ENCODE assay signal across 17 cellular contexts in genomic region chr1:163022129-163022528, GRCh38. TPM values are rescaled to one million over a fixed set of nuclear protein-coding genes. Genes with fewer than 3 reads are reported as not detected.
A peak's percentile ranks its signal among the peaks of the same experiment; 100 is the strongest.
DNase-seq lines count a peak whose midpoint lies in the region; TF ChIP-seq lines count a peak whose summit lies in the region.
"Had no signal": no experiment of that assay in that cellular context is flagged by ENCODE, and none has a peak within 500 bp of the region (broad histone marks: within the 10 kb centered on the region; RNA-seq: fewer than 3 reads in every experiment).

No MANE protein-coding gene starts in this region.

- H3K9ac ChIP-seq in endodermal cell (ENCODE audit: extremely low read depth, low read length, poor library complexity, severe bottlenecking), result no peak overlapping the region
- H3K9ac ChIP-seq: BLaER1 had no signal

- H3K4me3 ChIP-seq in HEK293 (ENCODE audit: low read depth, low read length) (no peak overlapping the region), endodermal cell (ENCODE audit: low read length) (peak overlapping the region; percentile 27)
- H3K4me3 ChIP-seq: BLaER1 had no signal

- POLR2A ChIA-PET in HEK293 (lab: Yijun Ruan, JAX), result no interaction called here

- H3K27ac Mint-ChIP-seq in endodermal cell, result no peak overlapping the region
- H3K27ac Mint-ChIP-seq: CD14-positive monocyte; CD4-positive, alpha-beta memory T cell; CD4-positive, CD25-positive, alpha-beta regulatory T cell; CD8-positive, alpha-beta memory T cell had no signal

- no peak overlapping the region for H3K4me3 Mint-ChIP-seq in endodermal cell
- H3K4me3 Mint-ChIP-seq: CD14-positive monocyte; CD4-positive, CD25-positive, alpha-beta regulatory T cell; CD8-positive, alpha-beta memory T cell had no signal

- no peak for DNase-seq in endodermal cell
- no peak for DNase-seq in HuH-7.5 (ENCODE audit: low spot score)
- no peak for DNase-seq in posterior cingulate gyrus
- no peak for DNase-seq in NCI-H146 (lab: John Stamatoyannopoulos, UW)
- DNase-seq: 8988T; ACHN; BE2C; C1 segment of cervical spinal cord; CD4-positive, alpha-beta memory T cell; CD4-positive, CD25-positive, alpha-beta regulatory T cell; CD8-positive, alpha-beta memory T cell; COR-L47; DMS79 treated with DMSO at 0.1 percent for 48 hours; GF-D8 had no signal

- no peak for TF ChIP-seq CTCF in HEK293 (tag by site-specific recombination; IDR thresholded peaks at IDR 0.05)
- no peak for TF ChIP-seq CTCF in endodermal cell (conservative IDR thresholded peaks at IDR 0.05)

- intact Hi-C loops in posterior cingulate gyrus (cut with DNase I), result no loop called here

- H3K27ac ChIP-seq in HEK293 (ENCODE audit: extremely low read depth, low read depth, low read length) (no peak overlapping the region), endodermal cell (ENCODE audit: low read depth, low read length) (no peak overlapping the region)
- H3K27ac ChIP-seq: BLaER1 had no signal

- peaks cover 10% of the 10 kb centered on the region for H3K9me3 Mint-ChIP-seq in endodermal cell

- CTCF ChIA-PET in HEK293 (lab: Yijun Ruan, JAX), result no interaction called here

- peaks cover 4% of the 10 kb centered on the region for H3K27me3 Mint-ChIP-seq in endodermal cell (ENCODE audit: insufficient read depth)
- H3K27me3 Mint-ChIP-seq: CD4-positive, alpha-beta memory T cell had no signal

- no peaks in the 10 kb centered on the region for H3K9me3 ChIP-seq in HEK293 (ENCODE audit: control insufficient read depth, insufficient read depth, low read depth, low read length)
- H3K9me3 ChIP-seq in endodermal cell (ENCODE audit: control insufficient read depth, low read length), result peaks cover 26% of the 10 kb centered on the region

- no peaks in the 10 kb centered on the region for H3K36me3 ChIP-seq in HEK293 (ENCODE audit: control insufficient read depth in 2 of 2, insufficient read depth in 1 of 2, low read length in 2 of 2)
- H3K36me3 ChIP-seq in endodermal cell (ENCODE audit: control insufficient read depth, insufficient read depth, low read length), result no peaks in the 10 kb centered on the region
- H3K36me3 ChIP-seq: BE2C, BLaER1 had no signal

- H3K27me3 ChIP-seq in endodermal cell (ENCODE audit: control insufficient read depth, insufficient read depth, low read length, poor library complexity, severe bottlenecking), result no peaks in the 10 kb centered on the region
- H3K27me3 ChIP-seq: BE2C, BLaER1 had no signal

- H3K36me3 Mint-ChIP-seq in endodermal cell (ENCODE audit: low read depth), result no peaks in the 10 kb centered on the region
- H3K36me3 Mint-ChIP-seq: CD14-positive monocyte; CD4-positive, alpha-beta memory T cell; CD4-positive, CD25-positive, alpha-beta regulatory T cell had no signal

- H3K4me1 ChIP-seq in HEK293 (ENCODE audit: control insufficient read depth, insufficient read depth, low read length), result no peaks in the 10 kb centered on the region
- H3K4me1 ChIP-seq in endodermal cell (ENCODE audit: control insufficient read depth, insufficient read depth, low read length), result no peaks in the 10 kb centered on the region
- H3K4me1 ChIP-seq: BE2C, BLaER1 had no signal

- no peaks in the 10 kb centered on the region for H3K4me1 Mint-ChIP-seq in endodermal cell
- H3K4me1 Mint-ChIP-seq: CD14-positive monocyte; CD4-positive, alpha-beta memory T cell; CD4-positive, CD25-positive, alpha-beta regulatory T cell; CD8-positive, alpha-beta memory T cell had no signal

TF ChIP-seq in HEK293, 187 proteins besides CTCF, POLR2A, EP300 and RAD21:
- no peak for TF ChIP-seq ZNF660 (tag by site-specific recombination; IDR thresholded peaks at IDR 0.05)
- TF ChIP-seq SETDB1 (IDR thresholded peaks at IDR 0.05; ENCODE audit: insufficient read length, low read length), result peak; percentile 93

RNA-seq across cellular contexts. Expression of gene RGS4, which starts 47.0 kb away (rescaled TPM):
- total RNA-seq in endodermal cell, result under 1 TPM; 0.48 to 0.51 TPM
- 5.9 TPM for polyA plus RNA-seq in endodermal cell (2013, experiment 1 of 2)
- 5.1 TPM for polyA plus RNA-seq in endodermal cell (2013, experiment 2 of 2)
- total RNA-seq: CD4-positive, alpha-beta memory T cell; CD4-positive, CD25-positive, alpha-beta regulatory T cell; CD8-positive, alpha-beta memory T cell had no signal
- polyA plus RNA-seq: CD14-positive monocyte; CD4-positive, alpha-beta memory T cell; CD4-positive, CD25-positive, alpha-beta regulatory T cell; CD8-positive, alpha-beta memory T cell had no signal
